In the genomic region with DNA sequence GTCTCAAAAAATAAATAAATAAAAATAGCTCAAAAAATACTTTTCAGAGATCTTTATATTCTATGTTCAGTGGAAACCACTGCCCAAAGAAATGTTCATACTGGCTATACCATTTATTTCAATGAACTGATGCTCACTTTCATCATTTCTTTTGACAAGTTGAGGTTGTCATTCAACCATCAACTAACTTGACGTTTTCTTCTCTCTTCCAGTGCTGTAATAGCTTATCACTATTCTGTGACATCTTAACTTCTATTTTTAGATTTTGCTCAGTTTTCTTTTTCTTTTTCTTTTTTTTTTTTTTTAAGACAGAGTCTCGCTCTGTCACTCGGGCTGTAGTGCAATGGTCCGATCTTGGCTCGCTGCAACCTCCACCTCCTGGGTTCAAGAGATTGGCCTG, we compare ENCODE assay signal across 7 cellular contexts. TPM values are rescaled to one million over a fixed set of nuclear protein-coding genes. Genes with fewer than 3 reads are reported as not detected.
"Had no signal": no experiment of that assay in that cellular context is flagged by ENCODE, and none has a peak within 500 bp of the region (broad histone marks: within the 10 kb centered on the region; RNA-seq: fewer than 3 reads in every experiment).

No MANE protein-coding gene starts in this region.

- H3K27ac ChIP-seq: HL-60 had no signal

- ATAC-seq: HepG2, K562 had no signal

- H3K4me3 ChIP-seq: K562 had no signal

RNA-seq across cellular contexts. Expression of gene CTAGE4, which starts 8.7 kb away (rescaled TPM):
- total RNA-seq: HepG2, IMR-90 had no signal
- polyA plus RNA-seq: HepG2, IgD-negative memory B cell had no signal

RNA-seq across cellular contexts. Expression of gene ARHGEF35, which starts 21.0 kb away (rescaled TPM):
- total RNA-seq: IMR-90 had no signal
- polyA plus RNA-seq: HepG2, IMR-90 had no signal

RNA-seq across cellular contexts. Expression of gene OR2A14, which starts 51.6 kb away (rescaled TPM):
- total RNA-seq: HepG2, HT-29, HT1080, IMR-90, K562 had no signal
- polyA plus RNA-seq: HepG2, IgD-negative memory B cell, IMR-90, K562 had no signal
